In genomic region chr7:73828972-73829371, GRCh38 we compare ENCODE assay signal across 15 cellular contexts. TPM values are rescaled to one million over a fixed set of nuclear protein-coding genes. Genes with fewer than 3 reads are reported as not detected.
A peak's percentile ranks its signal among the peaks of the same experiment; 100 is the strongest.
DNase-seq lines count a peak whose midpoint lies in the region; ATAC-seq, FAIRE-seq and TF ChIP-seq lines count a peak whose summit lies in the region.
"Had no signal": no experiment of that assay in that cellular context is flagged by ENCODE, and none has a peak within 500 bp of the region (broad histone marks: within the 10 kb centered on the region; RNA-seq: fewer than 3 reads in every experiment).

No MANE protein-coding gene starts in this region.

- H3K4me1 ChIP-seq in A549 (peaks cover 68% of the 10 kb centered on the region), duodenal mucosa (ENCODE audit: control insufficient read depth in 1 of 2, insufficient read depth in 2 of 2, low read length in 2 of 2) (peaks cover 30 to 50% of the 10 kb centered on the region in 2 donors), pancreas (peaks cover 31 to 56% (median 38%) of the 10 kb centered on the region in 3 donors), mucosa of descending colon (ENCODE audit: low read depth) (peaks cover 34% of the 10 kb centered on the region)

- intact Hi-C loops in pancreas (cut with DNase I) (no loop called here), mucosa of descending colon (cut with DNase I, micrococcal nuclease) (no loop called here)

- CTCF ChIA-PET in A549 (lab: Yijun Ruan, JAX), result interaction anchor here (0.7 to 1.9 kb wide), 4 partner anchors 11 to 103 kb away, joined by 3 to 4 read pairs (median 4); no protein-coding TSS in a partner anchor

- POLR2A ChIA-PET in A549 (lab: Yijun Ruan, JAX), result interaction anchor here (1.3 kb wide), 1 partner anchor 21 kb away, joined by 4 read pairs; no protein-coding TSS in a partner anchor

- no peak for TF ChIP-seq POLR2A in A549 (IDR thresholded peaks at IDR 0.05; ENCODE audit: low read length)

- H3K9me3 ChIP-seq in A549 (no peaks in the 10 kb centered on the region), duodenal mucosa (ENCODE audit: control insufficient read depth in 1 of 2, low read length in 2 of 2) (no peaks in the 10 kb centered on the region), pancreas (no peaks in the 10 kb centered on the region), mucosa of descending colon (no peaks in the 10 kb centered on the region)
- H3K9me3 ChIP-seq: thoracic aorta had no signal

- peak overlapping the region; percentile 55 to 99 for H3K9ac ChIP-seq in duodenal mucosa (ENCODE audit: low read depth in 1 of 2, low read length in 2 of 2)

- H3K36me3 ChIP-seq in duodenal mucosa (ENCODE audit: control insufficient read depth in 1 of 2, insufficient read depth in 2 of 2, low read length in 2 of 2), result peaks cover 0 to 3% of the 10 kb centered on the region in 2 donors
- no peaks in the 10 kb centered on the region for H3K36me3 ChIP-seq in pancreas
- no peaks in the 10 kb centered on the region for H3K36me3 ChIP-seq in mucosa of descending colon (ENCODE audit: low read depth)
- H3K36me3 ChIP-seq: thoracic aorta had no signal

- TF ChIP-seq RAD21 in A549 (conservative IDR thresholded peaks at IDR 0.05 in 1 of 2, IDR thresholded peaks at IDR 0.05 in 1 of 2), result no peak

- DNase-seq in A549 (ENCODE audit: low read depth in 1 of 2, low spot score in 1 of 2) (no peak), NCI-H69 (lab: John Stamatoyannopoulos, UW) (peak; percentile 60), pancreas (peak in 1 of 6 donors; percentile 8), NCI-H187 treated with DMSO at 0.1 percent for 48 hours (lab: John Stamatoyannopoulos, UW) (no peak), NCI-H510A (lab: John Stamatoyannopoulos, UW) (no peak), mucosa of descending colon (no peak)
- DNase-seq in activated T-cell treated with anti-CD3 and anti-CD28 coated beads, Interleukin-2, amount 50 U/mL, for 48 hours, result no peak
- DNase-seq: activated naive CD4-positive, alpha-beta T cell treated with anti-CD3 and anti-CD28 coated beads, Interleukin-2, amount 10 ng/mL, durations not matched to agents 7 days and 5 days; effector CD8-positive, alpha-beta T cell; naive thymus-derived CD8-positive, alpha-beta T cell; retina had no signal

- no peak for ATAC-seq in A549
- ATAC-seq in pancreas, result no peak
- ATAC-seq in mucosa of descending colon, result no peak

- no peak overlapping the region for H3K4me3 ChIP-seq in A549
- H3K4me3 ChIP-seq in duodenal mucosa (ENCODE audit: low read depth in 1 of 2, low read length in 2 of 2), result peak overlapping the region; percentile 90 to 92
- no peak overlapping the region for H3K4me3 ChIP-seq in pancreas
- no peak overlapping the region for H3K4me3 ChIP-seq in mucosa of descending colon
- H3K4me3 ChIP-seq: thoracic aorta had no signal

- H3K27ac ChIP-seq in A549 (peak overlapping the region; percentile 67 to 86; a peak in 4 of 6 replicates), duodenal mucosa (ENCODE audit: low read depth, low read length) (peak overlapping the region; percentile 87), pancreas (peak overlapping the region; percentile 85 to 98 (median 92))
- H3K27ac ChIP-seq: thoracic aorta had no signal

- H3K4me2 ChIP-seq in A549, result peak overlapping the region; percentile 62; the same call in 2 of the 3 replicates

- H3K27me3 ChIP-seq in duodenal mucosa (ENCODE audit: control insufficient read depth in 1 of 2, insufficient read depth in 2 of 2, low read length in 2 of 2) (no peaks in the 10 kb centered on the region), pancreas (no peaks in the 10 kb centered on the region)

- no peak for TF ChIP-seq EP300 in A549 (IDR thresholded peaks at IDR 0.05)

- TF ChIP-seq CTCF in A549 (IDR thresholded peaks at IDR 0.05), result no peak
- no peak for TF ChIP-seq CTCF in pancreas (IDR thresholded peaks at IDR 0.05)
- TF ChIP-seq CTCF in mucosa of descending colon (IDR thresholded peaks at IDR 0.05), result no peak

- WGBS in A549 (ENCODE audit: missing lambda C conversion rate), result 90% methylated on average over 5 of the region's 5 CpGs
- WGBS in pancreas, 2 donors, result 92 to 94% methylated on average over 5 of the region's 5 CpGs

- FAIRE-seq in A549 (lab: Jason Lieb, UNC) (no peak), pancreas (lab: Jason Lieb, UNC) (no peak)

TF ChIP-seq in A549, 52 proteins besides CTCF, POLR2A, EP300 and RAD21:
- TF ChIP-seq SREBF2 (IDR thresholded peaks at IDR 0.05) (no peak), CEBPB (IDR thresholded peaks at IDR 0.05) (no peak), CHD4 (IDR thresholded peaks at IDR 0.05; ENCODE audit: borderline replicate concordance) (no peak), MAFK (IDR thresholded peaks at IDR 0.05; ENCODE audit: partially characterized antibody) (no peak), EHMT2 (IDR thresholded peaks at IDR 0.05; ENCODE audit: low read depth) (no peak), NPAS2 (CRISPR knock-in tag; IDR thresholded peaks at IDR 0.05; ENCODE audit: borderline replicate concordance) (no peak), KDM1A (IDR thresholded peaks at IDR 0.05; ENCODE audit: low read depth) (no peak), ZNF302 (CRISPR knock-in tag; IDR thresholded peaks at IDR 0.05) (no peak)
- TF ChIP-seq, protein P1, sequence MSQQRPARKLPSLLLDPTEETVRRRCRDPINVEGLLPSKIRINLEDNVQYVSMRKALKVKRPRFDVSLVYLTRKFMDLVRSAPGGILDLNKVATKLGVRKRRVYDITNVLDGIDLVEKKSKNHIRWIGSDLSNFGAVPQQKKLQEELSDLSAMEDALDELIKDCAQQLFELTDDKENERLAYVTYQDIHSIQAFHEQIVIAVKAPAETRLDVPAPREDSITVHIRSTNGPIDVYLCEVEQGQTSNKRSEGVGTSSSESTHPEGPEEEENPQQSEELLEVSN (IDR thresholded peaks at IDR 0.05; ENCODE audit: borderline replicate concordance, low read depth), result no peak

RNA-seq across cellular contexts. Expression of gene CLDN4, which starts 1.8 kb away (rescaled TPM):
- polyA plus RNA-seq in A549 (2011; rRNA removed), result 2.3 and 2.4 TPM in 2 replicates
- polyA plus RNA-seq in A549 (2012; cell fraction: cytosol; rRNA removed), result 1.9 and 2.4 TPM in 2 replicates
- polyA plus RNA-seq in A549 (2012; cell fraction: nucleus; rRNA removed), result 6.1 and 6.7 TPM in 2 replicates
- polyA plus RNA-seq in A549 (2017; fragmentation: RNase III; extraction: RNeasy Plus Mini Kit Qiagen cat#74134 plus additional on column Dnase treatment), result 1.3 to 1.5 TPM (median 1.5 TPM) in 3 replicates
- polyA minus RNA-seq in A549 (2011; rRNA and poly(A)+ RNA removed), result 1.9 and 2.8 TPM in 2 replicates
- 100 to 1,000 TPM in 2 of 6 donors, 10 to 100 TPM in 4; 47.8 to 150 (median 65.1) TPM for total RNA-seq in pancreas
- 10 to 100 TPM; 73.1 to 75.2 TPM for polyA plus RNA-seq in pancreas
- 1,000 to 10,000 TPM in 2 of 3 donors, 100 to 1,000 TPM in 1; 450 to 1,208 (median 1,043) TPM for total RNA-seq in mucosa of descending colon

RNA-seq across cellular contexts. Expression of gene METTL27, which starts 13.3 kb away (rescaled TPM):
- polyA plus RNA-seq in A549 (2011; rRNA removed), result 4.1 and 5.5 TPM in 2 replicates
- 11.3 and 12.4 TPM in 2 replicates for polyA plus RNA-seq in A549 (2012; cell fraction: cytosol; rRNA removed)
- 7.8 and 11.8 TPM in 2 replicates for polyA plus RNA-seq in A549 (2012; cell fraction: nucleus; rRNA removed)
- 4.9 to 5.8 TPM (median 5.3 TPM) in 3 replicates for polyA plus RNA-seq in A549 (2017; fragmentation: RNase III; extraction: RNeasy Plus Mini Kit Qiagen cat#74134 plus additional on column Dnase treatment)
- polyA minus RNA-seq in A549 (2011; rRNA and poly(A)+ RNA removed), result 5.1 and 5.4 TPM in 2 replicates
- 10 to 100 TPM in 1 of 6 donors, 1 to 10 TPM in 5; 3.0 to 11.2 (median 4.7) TPM for total RNA-seq in pancreas
- polyA plus RNA-seq in pancreas, result 1 to 10 TPM; 5.6 to 6.6 TPM
- 1 to 10 TPM; 1.6 to 4.6 (median 2.4) TPM for total RNA-seq in mucosa of descending colon

RNA-seq across cellular contexts. Expression of gene TMEM270, which starts 32.0 kb away (rescaled TPM):
- polyA plus RNA-seq in A549 (2011; rRNA removed) (0.16 TPM in 1 of 2 replicates, not detected in the other), A549 (2017; fragmentation: RNase III; extraction: RNeasy Plus Mini Kit Qiagen cat#74134 plus additional on column Dnase treatment) (not detected in 3 replicates), pancreas (under 1 TPM in 1 of 2 donors, not detected in 1; 0.31 TPM)
- polyA plus RNA-seq in A549 (2012; cell fraction: cytosol; rRNA removed), result 0.07 and 0.10 TPM in 2 replicates
- polyA plus RNA-seq in A549 (2012; cell fraction: nucleus; rRNA removed), result 0.06 and 0.17 TPM in 2 replicates
- not detected in 2 replicates for polyA minus RNA-seq in A549 (2011; rRNA and poly(A)+ RNA removed)
- total RNA-seq in pancreas (under 1 TPM in 1 of 6 donors, not detected in 5; 0.25 TPM), mucosa of descending colon (not detected)
- total RNA-seq: left lobe of liver; naive thymus-derived CD8-positive, alpha-beta T cell; thoracic aorta had no signal
- polyA plus RNA-seq: AG04450; naive thymus-derived CD8-positive, alpha-beta T cell had no signal

RNA-seq across cellular contexts. Expression of gene CLDN3, which starts 58.9 kb away (rescaled TPM):
- polyA plus RNA-seq in A549 (2011; rRNA removed), result 1.2 and 1.7 TPM in 2 replicates
- polyA plus RNA-seq in A549 (2012; cell fraction: cytosol; rRNA removed), result 4.5 and 6.5 TPM in 2 replicates
- polyA plus RNA-seq in A549 (2012; cell fraction: nucleus; rRNA removed), result 6.5 and 10.8 TPM in 2 replicates
- polyA plus RNA-seq in A549 (2017; fragmentation: RNase III; extraction: RNeasy Plus Mini Kit Qiagen cat#74134 plus additional on column Dnase treatment), result 2.0 to 2.6 TPM (median 2.0 TPM) in 3 replicates
- polyA minus RNA-seq in A549 (2011; rRNA and poly(A)+ RNA removed), result 0.39 and 0.95 TPM in 2 replicates
- total RNA-seq in pancreas, result 10 to 100 TPM; 42.9 to 62.0 (median 48.3) TPM
- 100 to 1,000 TPM; 110 to 122 TPM for polyA plus RNA-seq in pancreas
- total RNA-seq in mucosa of descending colon, result 100 to 1,000 TPM; 229 to 621 (median 534) TPM
- total RNA-seq: naive thymus-derived CD8-positive, alpha-beta T cell; thoracic aorta had no signal
- polyA plus RNA-seq: AG04450; naive thymus-derived CD8-positive, alpha-beta T cell had no signal

Comparison
In these comparisons a context has a peak if more than half of its experiments do, and no peak if none do; other contexts are left out.
1. H3K4me3 ChIP-seq: peak in duodenal mucosa (2 of 2); none in A549 (single experiment), pancreas (0 of 4) and mucosa of descending colon (single experiment).
2. Peak in every context shown above with its lines, with median percentiles within 50 percentile points of each other: H3K27ac ChIP-seq.